In the genomic region with DNA sequence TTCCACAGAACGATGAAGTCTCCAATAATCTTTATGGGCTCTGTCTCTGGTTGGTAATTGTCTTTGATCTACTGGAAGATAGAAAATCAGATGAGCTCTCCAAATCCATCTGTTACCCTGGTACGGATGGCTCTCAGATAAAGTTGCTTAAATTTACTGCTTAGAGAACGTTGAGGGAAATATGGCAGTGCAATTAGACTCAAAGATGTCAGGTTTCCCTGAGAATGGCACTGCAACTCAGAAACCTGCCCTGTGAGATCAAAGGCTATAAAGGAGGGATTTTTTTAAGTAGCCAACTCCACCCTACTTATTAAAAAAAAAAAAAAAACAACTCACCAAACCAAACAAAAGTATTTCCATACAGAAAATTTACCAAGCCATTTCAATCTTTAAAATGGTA, we compare ENCODE assay signal across 8 cellular contexts. TPM values are rescaled to one million over a fixed set of nuclear protein-coding genes. Genes with fewer than 3 reads are reported as not detected.
DNase-seq lines count a peak whose midpoint lies in the region; ATAC-seq, FAIRE-seq and TF ChIP-seq lines count a peak whose summit lies in the region.

No MANE protein-coding gene starts in this region.

- H3K79me2 ChIP-seq in PC-9 (ENCODE audit: low read depth): 0 out of 2 replicates have a peak, but pooled peaks cover 4% of the 10 kb centered on the region
- H3K79me2 ChIP-seq in smooth muscle cell (ENCODE audit: low read depth): no peaks in the 10 kb centered on the region

- H2AFZ ChIP-seq in PC-9 (peak overlapping the region; percentile 23; the same call in 1 of the 2 replicates), smooth muscle cell (ENCODE audit: low read depth) (no peak overlapping the region)

- H3K36me3 ChIP-seq in GM06990 (ENCODE audit: control insufficient read depth, insufficient read depth, low read length): no peaks in the 10 kb centered on the region
- 0 out of 2 replicates have a peak, but pooled peaks cover under 1% of the 10 kb centered on the region for H3K36me3 ChIP-seq in PC-9 (ENCODE audit: low read depth)
- no peaks in the 10 kb centered on the region for H3K36me3 ChIP-seq in endocrine pancreas (ENCODE audit: control insufficient read depth, insufficient read depth, low read length)
- H3K36me3 ChIP-seq in smooth muscle cell (ENCODE audit: low read depth): no peaks in the 10 kb centered on the region

- H3K9me2 ChIP-seq in PC-9 (ENCODE audit: insufficient read depth): no peaks in the 10 kb centered on the region

- H3K4me2 ChIP-seq in PC-9: peak overlapping the region; percentile 78
- H3K4me2 ChIP-seq in smooth muscle cell: peak overlapping the region; percentile 85

- H3K4me3 ChIP-seq in GM06990 (replicated peaks; ENCODE audit: low read depth, low read length) (peak overlapping the region; percentile 68), PC-9 (peak overlapping the region; percentile 67; the same call in 1 of the 2 replicates), endocrine pancreas (ENCODE audit: control insufficient read depth, insufficient read depth, low read length) (peak overlapping the region; percentile 76), smooth muscle cell (peak overlapping the region; percentile 45)

- no peaks in the 10 kb centered on the region for H4K20me1 ChIP-seq in PC-9 (ENCODE audit: insufficient read depth)
- no peaks in the 10 kb centered on the region for H4K20me1 ChIP-seq in smooth muscle cell (ENCODE audit: low read depth)

- H3F3A ChIP-seq in PC-9 (ENCODE audit: insufficient read depth, low read depth): peaks cover 19% of the 10 kb centered on the region
- peaks cover 4% of the 10 kb centered on the region for H3F3A ChIP-seq in smooth muscle cell (ENCODE audit: low read depth)

- H3K9me3 ChIP-seq in PC-9 (ENCODE audit: insufficient read depth, low read depth) (no peaks in the 10 kb centered on the region), endocrine pancreas (ENCODE audit: control insufficient read depth, low read length) (no peaks in the 10 kb centered on the region), smooth muscle cell (replicated peaks; ENCODE audit: low read depth) (no peaks in the 10 kb centered on the region)

- CTCF ChIA-PET in PC-9 (lab: Charles Lee): interaction anchor here (0.6 kb wide), 1 partner anchor 30 kb away, joined by 9 read pairs; a partner anchor contains a TSS

- WGBS in smooth muscle cell (ENCODE audit: low lambda C conversion rate): 22% methylated on average over 3 of the region's 3 CpGs

- H3K9ac ChIP-seq in endocrine pancreas (ENCODE audit: control insufficient read depth, insufficient read depth, low read length): no peak overlapping the region
- no peak overlapping the region for H3K9ac ChIP-seq in smooth muscle cell (ENCODE audit: low read depth)

- no peak for ATAC-seq in HG03432 (IDR thresholded peaks at IDR 0.05; ENCODE audit: unreplicated experiment)

- H3K4me1 ChIP-seq in PC-9 (replicated peaks; ENCODE audit: insufficient read depth): peaks cover 26% of the 10 kb centered on the region
- peaks cover 4% of the 10 kb centered on the region for H3K4me1 ChIP-seq in endocrine pancreas (ENCODE audit: control insufficient read depth, insufficient read depth, low read length)
- H3K4me1 ChIP-seq in smooth muscle cell (ENCODE audit: low read depth): peaks cover 3% of the 10 kb centered on the region

- POLR2A ChIA-PET in PC-9 (lab: Charles Lee; ENCODE audit: unreplicated experiment): interaction anchor here (0.6 to 0.7 kb wide), 2 partner anchors 34 to 402 kb away, joined by 3 to 4 read pairs; a partner anchor contains a TSS

- H3K27me3 ChIP-seq in GM06990 (replicated peaks; ENCODE audit: control insufficient read depth, insufficient read depth, low read length) (no peaks in the 10 kb centered on the region), PC-9 (ENCODE audit: insufficient read depth, low read depth) (no peaks in the 10 kb centered on the region), endocrine pancreas (ENCODE audit: control insufficient read depth, insufficient read depth, low read length) (no peaks in the 10 kb centered on the region), smooth muscle cell (ENCODE audit: low read depth) (no peaks in the 10 kb centered on the region)

- intact Hi-C loops in PC-9 (cut with micrococcal nuclease; ENCODE audit: unreplicated experiment): no loop called here

- TSS peak; percentile 70 for BruUV-seq in PC-9 (replicated peaks; lab: Mats Ljungman, UMichigan)

- no peak for TF ChIP-seq CTCF in GM06990 (IDR thresholded peaks at IDR 0.05; ENCODE audit: insufficient read depth, low read length, poor library complexity, severe bottlenecking)
- no peak for TF ChIP-seq CTCF in PC-9 (conservative IDR thresholded peaks at IDR 0.05)
- TF ChIP-seq CTCF in smooth muscle cell (IDR thresholded peaks at IDR 0.05; ENCODE audit: borderline replicate concordance, insufficient read depth, poor library complexity, severe bottlenecking): no peak

- FAIRE-seq in HTR-8/SVneo (lab: Jason Lieb, UNC): no peak

- H3K27ac ChIP-seq in PC-9: peak overlapping the region; percentile 80
- H3K27ac ChIP-seq in smooth muscle cell (ENCODE audit: low read depth): peak overlapping the region; percentile 56

- no peak for DNase-seq in GM06990 (ENCODE audit: extremely low read depth, insufficient read length)
- no peak for DNase-seq in PC-9
- DNase-seq in smooth muscle cell (lab: John Stamatoyannopoulos, UW; ENCODE audit: unreplicated experiment): no peak
- DNase-seq in HTR-8/SVneo (ENCODE audit: insufficient read length, low spot score): no peak
- no peak for DNase-seq in NCI-H1105 (lab: John Stamatoyannopoulos, UW)
- no peak for DNase-seq in NCI-H82 treated with DMSO at 0.1 percent for 48 hours (lab: John Stamatoyannopoulos, UW; ENCODE audit: unreplicated experiment)

RNA-seq across cellular contexts. Expression of a gene that starts 0.8 kb away (rescaled TPM):
- 3.8 and 4.8 TPM in 2 replicates for total RNA-seq in PC-9 (2021)
- total RNA-seq in smooth muscle cell: 1.6 and 1.7 TPM in 2 replicates
- 0.74 and 0.94 TPM in 2 replicates for polyA plus RNA-seq in smooth muscle cell

RNA-seq across cellular contexts. Expression of a gene that starts 30.5 kb away (rescaled TPM):
- total RNA-seq in PC-9 (2021) (33.7 and 37.5 TPM in 2 replicates), smooth muscle cell (170 and 174 TPM in 2 replicates)
- 38.6 and 46.3 TPM in 2 replicates for polyA plus RNA-seq in smooth muscle cell
